9 cellular contexts compared by ENCODE assay signal in genomic region chr22:50673231-50674126, GRCh38. TPM values are rescaled to one million over a fixed set of nuclear protein-coding genes. Genes with fewer than 3 reads are reported as not detected.
DNase-seq lines count a peak whose midpoint lies in the region; TF ChIP-seq lines count a peak whose summit lies in the region.
"Had no signal": no experiment of that assay in that cellular context is flagged by ENCODE, and none has a peak within 500 bp of the region (broad histone marks: within the 10 kb centered on the region; RNA-seq: fewer than 3 reads in every experiment).

No MANE protein-coding gene starts in this region.

- no peak for TF ChIP-seq CTCF in uterus (IDR thresholded peaks at IDR 0.05)

- no peaks in the 10 kb centered on the region for H3K9me3 ChIP-seq in uterus

- peak overlapping the region; percentile 72 for H3K27ac ChIP-seq in cingulate gyrus (ENCODE audit: low read depth, low read length)
- H3K27ac ChIP-seq in uterus: peak overlapping the region; percentile 48 to 66
- H3K27ac ChIP-seq: HL-60 had no signal

- intact Hi-C loops in uterus (cut with DNase I; ENCODE audit: low total_unique reads): no loop called here

- H3K4me1 ChIP-seq in uterus: peaks cover 0 to 5% of the 10 kb centered on the region in 2 donors

- H3K27me3 ChIP-seq in uterus: peaks cover 8% of the 10 kb centered on the region in 2 donors

- H3K4me3 ChIP-seq in uterus: peak overlapping the region; percentile 19 to 29

- TF ChIP-seq POLR2A in uterus (IDR thresholded peaks at IDR 0.05): no peak

- no peaks in the 10 kb centered on the region for H3K36me3 ChIP-seq in uterus

- DNase-seq in stimulated activated naive CD4-positive, alpha-beta T cell (lab: John Stamatoyannopoulos, UW): peak; percentile 7 to 37 (median 24)
- DNase-seq in stimulated activated naive CD4-positive, alpha-beta T cell treated with Interleukin-2 at 50 U/mL for 16 hours (lab: John Stamatoyannopoulos, UW): no peak
- DNase-seq in mucosa of gallbladder (ENCODE audit: low spot score) (peak; percentile 9), uterus (no peak), DMS79 (lab: John Stamatoyannopoulos, UW) (no peak), SHP77 (lab: John Stamatoyannopoulos, UW) (no peak), NCI-H524 treated with DMSO at 0.1 percent for 48 hours (lab: John Stamatoyannopoulos, UW) (no peak)

RNA-seq across cellular contexts. Expression of gene SHANK3, which starts 0.9 kb away (rescaled TPM):
- 21.8 TPM for total RNA-seq in mucosa of gallbladder
- total RNA-seq in uterus: 100 to 1,000 TPM in 1 of 4 donors, 10 to 100 TPM in 2, 1 to 10 TPM in 1; 8.6 to 101 (median 16.9) TPM

RNA-seq across cellular contexts. Expression of gene ARSA, which starts 45.5 kb away (rescaled TPM):
- total RNA-seq in mucosa of gallbladder (113 TPM), uterus (10 to 100 TPM in 2 of 4 donors, 1 to 10 TPM in 2; 5.3 to 41.6 (median 10.6) TPM)

Comparison
In these comparisons a context has a peak if more than half of its experiments do, and no peak if none do; other contexts are left out.
1. DNase-seq: peak in stimulated activated naive CD4-positive, alpha-beta T cell (6 of 6) and mucosa of gallbladder (single experiment); none in stimulated activated naive CD4-positive, alpha-beta T cell treated with Interleukin-2 at 50 U/mL for 16 hours (single experiment), uterus (0 of 2), DMS79 (single experiment), SHP77 (0 of 2) and NCI-H524 treated with DMSO at 0.1 percent for 48 hours (single experiment).